In the genomic region with DNA sequence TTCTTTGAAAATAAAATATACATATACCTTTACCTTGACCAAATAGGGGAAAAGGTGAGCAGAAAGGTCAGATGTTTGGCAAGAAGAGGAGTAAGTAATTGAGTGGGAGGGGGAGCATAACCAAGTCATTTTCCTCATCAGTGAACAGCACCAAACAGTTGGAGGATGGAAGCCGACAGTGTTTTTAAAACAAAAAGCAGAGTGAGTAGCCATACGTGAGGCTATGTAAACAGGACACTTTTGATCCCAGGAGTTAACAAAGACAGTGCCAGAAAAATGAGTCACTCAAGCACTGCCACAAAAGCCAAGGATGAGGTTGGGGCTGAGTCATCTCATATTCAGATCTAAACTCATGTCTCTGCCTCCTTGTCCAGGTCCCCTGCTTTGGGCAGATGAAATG, we compare ENCODE assay signal across 10 cellular contexts.
A peak's percentile ranks its signal among the peaks of the same experiment; 100 is the strongest.
DNase-seq lines count a peak whose midpoint lies in the region; ATAC-seq, FAIRE-seq and TF ChIP-seq lines count a peak whose summit lies in the region.
"Had no signal": no experiment of that assay in that cellular context is flagged by ENCODE, and none has a peak within 500 bp of the region (broad histone marks: within the 10 kb centered on the region; RNA-seq: fewer than 3 reads in every experiment).

No MANE protein-coding gene starts in this region.

- no peak overlapping the region for H3K27ac ChIP-seq in right lobe of liver
- H3K27ac ChIP-seq: dorsolateral prefrontal cortex had no signal

- TF ChIP-seq CTCF in bronchial epithelial cell (IDR thresholded peaks at IDR 0.05; ENCODE audit: insufficient read depth, low read length, severe bottlenecking) (no peak), right lobe of liver (IDR thresholded peaks at IDR 0.05) (no peak)

- no peak overlapping the region for H3K27ac Mint-ChIP-seq in T-helper 2 cell treated with Interferon-gamma antibody and Interleukin-4, amounts not matched to agents 5 μg/mL and 100 μg/mL, for 36 hours

- H3K4me3 ChIP-seq in bronchial epithelial cell (ENCODE audit: low read depth, low read length) (no peak overlapping the region), right lobe of liver (no peak overlapping the region)
- H3K4me3 ChIP-seq: dorsolateral prefrontal cortex had no signal

- peak; percentile 43 for FAIRE-seq in bronchial epithelial cell (lab: Jason Lieb, UNC)

- DNase-seq in DMS153 (lab: John Stamatoyannopoulos, UW): peak; percentile 55
- peak; percentile 53 for DNase-seq in LoVo (ENCODE audit: low spot score)
- DNase-seq in bronchial epithelial cell (ENCODE audit: low read depth): peak; percentile 97
- no peak for DNase-seq in right lobe of liver
- DNase-seq in cerebellar cortex (ENCODE audit: low spot score): no peak
- no peak for DNase-seq in NCI-H1436 (lab: John Stamatoyannopoulos, UW)
- no peak for DNase-seq in T-helper 2 cell treated with Interferon-gamma antibody and Interleukin-4, amounts not matched to agents 5 μg/mL and 100 μg/mL, for 36 hours (ENCODE audit: low spot score)
- DNase-seq: dorsolateral prefrontal cortex, NCI-H526 had no signal

- no peak overlapping the region for H3K4me3 Mint-ChIP-seq in T-helper 2 cell treated with Interferon-gamma antibody and Interleukin-4, amounts not matched to agents 5 μg/mL and 100 μg/mL, for 36 hours

- H3K4me1 Mint-ChIP-seq in T-helper 2 cell treated with Interferon-gamma antibody and Interleukin-4, amounts not matched to agents 5 μg/mL and 100 μg/mL, for 36 hours (ENCODE audit: low read depth): no peaks in the 10 kb centered on the region

- intact Hi-C loops in right lobe of liver (cut with DNase I): no loop called here

- TF ChIP-seq POLR2A in right lobe of liver (IDR thresholded peaks at IDR 0.05): no peak

- H3K27me3 ChIP-seq in bronchial epithelial cell (ENCODE audit: control insufficient read depth, insufficient read depth, low read length) (no peaks in the 10 kb centered on the region), right lobe of liver (no peaks in the 10 kb centered on the region)

- H3K27me3 Mint-ChIP-seq in T-helper 2 cell treated with Interferon-gamma antibody and Interleukin-4, amounts not matched to agents 5 μg/mL and 100 μg/mL, for 36 hours (ENCODE audit: low read depth): no peaks in the 10 kb centered on the region

- peaks cover 0 to 6% (median 0%) of the 10 kb centered on the region in 4 donors for H3K4me1 ChIP-seq in right lobe of liver

- no peaks in the 10 kb centered on the region for H3K36me3 ChIP-seq in bronchial epithelial cell (ENCODE audit: control insufficient read depth, insufficient read depth, low read length)
- no peaks in the 10 kb centered on the region for H3K36me3 ChIP-seq in right lobe of liver

- no peaks in the 10 kb centered on the region for H3K36me3 Mint-ChIP-seq in T-helper 2 cell treated with Interferon-gamma antibody and Interleukin-4, amounts not matched to agents 5 μg/mL and 100 μg/mL, for 36 hours (ENCODE audit: low read depth)

- peaks cover 9% of the 10 kb centered on the region for H3K9me3 Mint-ChIP-seq in T-helper 2 cell treated with Interferon-gamma antibody and Interleukin-4, amounts not matched to agents 5 μg/mL and 100 μg/mL, for 36 hours

- WGBS in right lobe of liver (ENCODE audit: insufficient coverage, low coverage, low lambda C conversion rate, missing lambda C conversion rate): 16% methylated on average over 2 of the region's 2 CpGs

- ATAC-seq in right lobe of liver (peak; percentile 64 to 99 (median 88)), HG02884 (IDR thresholded peaks at IDR 0.05; ENCODE audit: unreplicated experiment) (no peak)

- no peaks in the 10 kb centered on the region for H3K9me3 ChIP-seq in right lobe of liver

Comparison
In these comparisons a context has a peak if more than half of its experiments do, and no peak if none do; other contexts are left out.
1. DNase-seq: peak in DMS153 (single experiment), LoVo (single experiment) and bronchial epithelial cell (single experiment); none in right lobe of liver (0 of 3), cerebellar cortex (single experiment), NCI-H1436 (single experiment) and T-helper 2 cell treated with Interferon-gamma antibody and Interleukin-4, amounts not matched to agents 5 μg/mL and 100 μg/mL, for 36 hours (single experiment).